Comparison of ENCODE assay signal across 17 cellular contexts in the genomic region with DNA sequence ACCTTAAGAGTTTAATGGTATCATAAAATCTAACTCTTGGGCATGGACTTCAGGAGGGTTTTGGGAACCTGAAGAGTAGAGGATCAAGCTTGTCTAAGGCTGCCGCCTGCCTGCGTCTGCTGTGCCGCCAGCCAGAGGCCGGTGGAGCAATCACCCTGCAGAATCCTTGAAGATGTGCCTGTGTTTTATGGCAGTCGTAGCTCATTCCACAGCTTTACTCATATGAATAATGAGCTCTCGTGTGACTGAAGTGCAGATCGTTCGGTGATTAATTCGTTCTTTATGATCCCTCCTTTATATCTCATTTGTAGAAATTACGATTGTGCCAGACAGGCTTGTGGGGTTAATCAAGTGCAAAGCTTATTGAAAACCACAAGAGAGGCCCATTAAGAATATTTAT.
"Had no signal": no experiment of that assay in that cellular context is flagged by ENCODE, and none has a peak within 500 bp of the region (broad histone marks: within the 10 kb centered on the region; RNA-seq: fewer than 3 reads in every experiment).

No MANE protein-coding gene starts in this region.

- FAIRE-seq: pancreas had no signal

- DNase-seq: cortex of kidney; dorsolateral prefrontal cortex; effector CD8-positive, alpha-beta T cell; glutamatergic neuron; left ventricle myocardium inferior; lower lobe of right lung; occipital lobe; pancreas; right lobe of liver; spleen; stimulated activated CD4-positive, alpha-beta T cell treated with anti-CD3 and anti-CD28 coated beads, Interleukin-1b, Interleukin-23, amount 100 ng/mL, for 48 hours; stimulated activated CD4-positive, alpha-beta T cell treated with anti-CD3 and anti-CD28 coated beads, Interleukin-4, amount 100 ng/mL, for 24 hours; stimulated activated naive CD8-positive, alpha-beta T cell treated with anti-CD3 and anti-CD28 coated beads, Interleukin-15, amount 100 ng/mL, for 72 hours; transverse colon had no signal

- H3K27me3 ChIP-seq: dorsolateral prefrontal cortex, gastroesophageal sphincter, neural progenitor cell, pancreas, right lobe of liver, spleen, transverse colon had no signal

- H3K4me3 ChIP-seq: dorsolateral prefrontal cortex, gastroesophageal sphincter, left ventricle myocardium inferior, lower lobe of right lung, neural progenitor cell, pancreas, right lobe of liver, spleen, thoracic aorta, transverse colon had no signal

- H3K9me3 ChIP-seq: gastroesophageal sphincter, left ventricle myocardium inferior, lower lobe of right lung, pancreas, right lobe of liver, spleen, thoracic aorta, transverse colon had no signal

- H3K27ac ChIP-seq: dorsolateral prefrontal cortex, gastroesophageal sphincter, left ventricle myocardium inferior, lower lobe of right lung, neural progenitor cell, pancreas, right lobe of liver, spleen, thoracic aorta, transverse colon had no signal

- H3K36me3 ChIP-seq: lower lobe of right lung, neural progenitor cell, pancreas, right lobe of liver, thoracic aorta, transverse colon had no signal

- ATAC-seq: gastroesophageal sphincter, pancreas had no signal

- H3K4me1 ChIP-seq: gastroesophageal sphincter, left ventricle myocardium inferior, lower lobe of right lung, neural progenitor cell, pancreas, right lobe of liver, spleen, transverse colon had no signal
